ENCODE assay signal across 18 cellular contexts in the genomic region with DNA sequence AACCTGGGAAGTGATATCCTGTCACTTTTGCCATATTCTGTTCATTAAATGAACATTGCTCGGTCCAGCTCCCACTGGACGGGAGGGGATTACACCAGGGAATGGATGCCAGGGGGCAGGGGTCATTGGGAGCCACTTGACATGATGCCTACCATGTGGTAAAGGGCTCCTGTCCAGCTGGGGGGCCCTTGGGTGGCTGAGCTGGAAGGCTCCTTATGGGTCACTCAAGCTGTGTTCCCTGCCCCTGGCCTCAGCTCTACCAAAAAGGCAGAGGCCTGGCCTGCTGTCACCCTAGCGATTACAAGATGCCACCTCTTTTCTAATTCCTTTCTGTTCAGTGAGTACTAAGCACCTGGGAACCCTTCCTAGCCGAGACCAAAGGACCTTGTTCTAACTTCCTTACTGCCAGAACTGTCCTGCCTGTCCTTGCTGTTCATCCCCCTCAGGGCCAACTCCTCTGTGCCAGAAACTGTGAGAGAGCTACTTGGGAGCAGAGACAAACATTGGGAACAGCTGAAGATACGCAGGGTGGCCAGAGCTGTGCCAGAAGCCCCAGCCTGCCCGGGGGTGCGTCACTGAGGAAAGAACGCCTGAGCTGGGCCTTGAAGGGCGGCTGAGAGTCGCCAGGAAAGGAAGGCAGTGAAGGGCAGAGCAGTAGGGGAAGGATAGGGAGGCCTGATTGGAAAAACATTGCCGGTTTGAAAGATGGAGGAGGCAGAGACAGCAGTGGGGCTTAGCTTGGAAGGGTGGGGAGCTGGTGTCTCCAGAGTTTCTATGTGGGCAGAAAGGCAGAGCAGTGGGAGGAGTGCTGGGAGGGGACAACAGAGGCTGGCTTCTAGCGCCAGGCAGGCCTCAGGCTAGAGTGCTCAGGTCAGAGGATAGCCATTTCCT. TPM values are rescaled to one million over a fixed set of nuclear protein-coding genes. Genes with fewer than 3 reads are reported as not detected.
A peak's percentile ranks its signal among the peaks of the same experiment; 100 is the strongest.
DNase-seq lines count a peak whose midpoint lies in the region; ATAC-seq, FAIRE-seq and TF ChIP-seq lines count a peak whose summit lies in the region.
"Had no signal": no experiment of that assay in that cellular context is flagged by ENCODE, and none has a peak within 500 bp of the region (broad histone marks: within the 10 kb centered on the region; RNA-seq: fewer than 3 reads in every experiment).

No MANE protein-coding gene starts in this region.

- H4K20me1 ChIP-seq in astrocyte (ENCODE audit: insufficient read depth, low read length): no peaks in the 10 kb centered on the region

- no peak overlapping the region for H3K4me3 ChIP-seq in astrocyte (ENCODE audit: insufficient read depth, low read depth, low read length)
- no peak overlapping the region for H3K4me3 ChIP-seq in neuronal stem cell (ENCODE audit: low read length in 2 of 2)
- no peak overlapping the region for H3K4me3 ChIP-seq in aorta (ENCODE audit: low read length in 2 of 2)
- H3K4me3 ChIP-seq: cardiac muscle cell had no signal

- POLR2A ChIA-PET in RWPE1 (lab: Yijun Ruan, JAX; ENCODE audit: low non-redundant PET): no interaction called here

- H4K8ac ChIP-seq in neuronal stem cell (ENCODE audit: low read depth, low read length): no peak overlapping the region

- H2BK15ac ChIP-seq in neuronal stem cell (ENCODE audit: low read length): no peak overlapping the region

- DNase-seq in Right ventricle myocardium superior (no peak), cardiac septum (ENCODE audit: low spot score) (no peak), astrocyte (ENCODE audit: low read depth) (no peak), neuronal stem cell (ENCODE audit: low spot score) (no peak), aorta (peak in 1 of 2 donors; percentile 70), GM03348 (ENCODE audit: low spot score) (no peak), RWPE1 (ENCODE audit: low spot score) (no peak)
- DNase-seq: NCI-H2081 treated with DMSO at 0.1 percent for 48 hours, NCI-H524 treated with DMSO at 0.1 percent for 48 hours, SIG-M5 had no signal

- no peak overlapping the region for H3K9ac ChIP-seq in astrocyte (ENCODE audit: low read length)
- H3K9ac ChIP-seq in neuronal stem cell (ENCODE audit: low read depth, low read length, poor library complexity): no peak overlapping the region

- no peaks in the 10 kb centered on the region for H3K36me3 Mint-ChIP-seq in astrocyte (ENCODE audit: low read depth, unreplicated experiment)
- H3K36me3 Mint-ChIP-seq: activated naive CD8-positive, alpha-beta T cell treated with anti-CD3 and anti-CD28 coated beads, Interleukin-2, amount 10 ng/mL, durations not matched to agents 7 days and 5 days; CD4-positive, alpha-beta memory T cell; naive thymus-derived CD8-positive, alpha-beta T cell had no signal

- no peaks in the 10 kb centered on the region for H3K79me1 ChIP-seq in neuronal stem cell (ENCODE audit: low read depth, low read length)

- TF ChIP-seq CTCF in astrocyte (IDR thresholded peaks at IDR 0.05; ENCODE audit: insufficient read depth, low read depth, low read length) (no peak), RWPE1 (conservative IDR thresholded peaks at IDR 0.05; ENCODE audit: low read depth) (no peak)

- H3K27me3 ChIP-seq in astrocyte (ENCODE audit: insufficient read depth, low read length): no peaks in the 10 kb centered on the region
- peaks cover 0 to 7% (median 0%) of the 10 kb centered on the region in 3 experiments for H3K27me3 ChIP-seq in neuronal stem cell (ENCODE audit: control insufficient read depth in 3 of 3, insufficient read depth in 3 of 3, low read depth in 1 of 3, low read length in 3 of 3)
- H3K27me3 ChIP-seq in aorta (ENCODE audit: control insufficient read depth in 1 of 2, insufficient read depth in 2 of 2, low read length in 1 of 2): no peaks in the 10 kb centered on the region
- H3K27me3 ChIP-seq: cardiac muscle cell had no signal

- no peak overlapping the region for H3K4me2 ChIP-seq in astrocyte (ENCODE audit: low read length)
- no peak overlapping the region for H3K4me2 ChIP-seq in neuronal stem cell (ENCODE audit: insufficient read depth, low read length, poor library complexity, severe bottlenecking)

- H2BK12ac ChIP-seq in neuronal stem cell (ENCODE audit: low read length): no peak overlapping the region

- peaks cover 3% of the 10 kb centered on the region for H3K27me3 Mint-ChIP-seq in astrocyte (ENCODE audit: low read depth, unreplicated experiment)
- H3K27me3 Mint-ChIP-seq: activated naive CD8-positive, alpha-beta T cell treated with anti-CD3 and anti-CD28 coated beads, Interleukin-2, amount 10 ng/mL, durations not matched to agents 7 days and 5 days; CD4-positive, alpha-beta memory T cell; naive thymus-derived CD8-positive, alpha-beta T cell had no signal

- intact Hi-C loops in Right ventricle myocardium superior (cut with DNase I) (loop anchor here (2.0 to 10.0 kb wide), 2 partner anchors 65 to 353 kb away; no protein-coding TSS in a partner anchor), cardiac septum (cut with DNase I) (loop anchor here (2.0 to 10.0 kb wide), 3 partner anchors 65 to 513 kb away; no protein-coding TSS in a partner anchor), aorta (cut with DNase I) (loop anchor here (2.0 to 10.0 kb wide), 4 partner anchors 67 to 523 kb away; no protein-coding TSS in a partner anchor)

- no peak overlapping the region for H3K14ac ChIP-seq in neuronal stem cell (ENCODE audit: low read length)

- no peak overlapping the region for H3K18ac ChIP-seq in neuronal stem cell (ENCODE audit: low read length)

- no peak overlapping the region for H4K91ac ChIP-seq in neuronal stem cell (ENCODE audit: low read depth, low read length, poor library complexity)

- H3K4me1 ChIP-seq in astrocyte (ENCODE audit: insufficient read depth, low read length) (peaks cover 6% of the 10 kb centered on the region), neuronal stem cell (ENCODE audit: control insufficient read depth in 2 of 2, insufficient read depth in 1 of 2, low read depth in 1 of 2, low read length in 2 of 2) (no peaks in the 10 kb centered on the region), aorta (ENCODE audit: control insufficient read depth in 1 of 2, insufficient read depth in 2 of 2, low read length in 2 of 2) (no peaks in the 10 kb centered on the region)

- peak; percentile 8 for ATAC-seq in Right ventricle myocardium superior (ENCODE audit: poor library complexity)
- peak; percentile 21 for ATAC-seq in aorta (ENCODE audit: low FRiP score)
- no peak for ATAC-seq in HG03354 (IDR thresholded peaks at IDR 0.05; ENCODE audit: poor library complexity, severe bottlenecking, unreplicated experiment)

- H3K9me3 ChIP-seq in astrocyte (ENCODE audit: insufficient read depth, low read depth, low read length) (no peaks in the 10 kb centered on the region), neuronal stem cell (replicated peaks in 1 of 2; ENCODE audit: control insufficient read depth in 2 of 2, insufficient read depth in 1 of 2, low read depth in 1 of 2, low read length in 2 of 2) (no peaks in the 10 kb centered on the region), aorta (ENCODE audit: control insufficient read depth, low read length) (no peaks in the 10 kb centered on the region)

- WGBS in neuronal stem cell (ENCODE audit: extremely low coverage in 2 of 2, insufficient read length in 2 of 2, insufficient replicate concordance in 1 of 2), 2 donors: no CpG with 5 or more reads among the region's 12 CpGs
- WGBS in aorta, 2 donors: 91 to 92% methylated on average over 12 of the region's 12 CpGs

- H2BK120ac ChIP-seq in neuronal stem cell (ENCODE audit: low read depth, low read length): no peak overlapping the region

- peak overlapping the region; percentile 62 for H3K27ac Mint-ChIP-seq in astrocyte (ENCODE audit: unreplicated experiment)
- H3K27ac Mint-ChIP-seq: activated CD4-positive, alpha-beta memory T cell treated with anti-CD3 and anti-CD28 coated beads, Interleukin-2, amount 10 ng/mL, durations not matched to agents 7 days and 5 days; activated naive CD8-positive, alpha-beta T cell treated with anti-CD3 and anti-CD28 coated beads, Interleukin-2, amount 10 ng/mL, durations not matched to agents 7 days and 5 days; HFFc6 had no signal

- H3K9me3 Mint-ChIP-seq in astrocyte (ENCODE audit: unreplicated experiment): no peaks in the 10 kb centered on the region
- H3K9me3 Mint-ChIP-seq: activated CD4-positive, alpha-beta memory T cell treated with anti-CD3 and anti-CD28 coated beads, Interleukin-2, amount 10 ng/mL, durations not matched to agents 7 days and 5 days; activated naive CD8-positive, alpha-beta T cell treated with anti-CD3 and anti-CD28 coated beads, Interleukin-2, amount 10 ng/mL, durations not matched to agents 7 days and 5 days; CD4-positive, alpha-beta memory T cell; HFFc6; naive thymus-derived CD8-positive, alpha-beta T cell had no signal

- no peak for FAIRE-seq in astrocyte (lab: Jason Lieb, UNC)

- H2AK5ac ChIP-seq in neuronal stem cell (ENCODE audit: low read depth, low read length): no peak overlapping the region

- H3K36me3 ChIP-seq in astrocyte (ENCODE audit: insufficient read depth, low read length) (no peaks in the 10 kb centered on the region), neuronal stem cell (replicated peaks in 1 of 2; ENCODE audit: control insufficient read depth in 2 of 2, insufficient read depth in 2 of 2, low read length in 2 of 2) (no peaks in the 10 kb centered on the region), aorta (ENCODE audit: control insufficient read depth in 1 of 2, insufficient read depth in 2 of 2, low read length in 1 of 2) (no peaks in the 10 kb centered on the region)
- H3K36me3 ChIP-seq: cardiac muscle cell had no signal

- peak overlapping the region; percentile 31 for H3K23ac ChIP-seq in neuronal stem cell (ENCODE audit: low read depth, low read length, poor library complexity)

- peaks cover 2% of the 10 kb centered on the region for H3K4me1 Mint-ChIP-seq in astrocyte (ENCODE audit: low read depth, unreplicated experiment)

- no peaks in the 10 kb centered on the region for H3K79me2 ChIP-seq in astrocyte (ENCODE audit: insufficient read depth, low read length)

- no peak overlapping the region for H2BK5ac ChIP-seq in neuronal stem cell (ENCODE audit: low read length)

- H3K4ac ChIP-seq in neuronal stem cell (ENCODE audit: low read length): no peak overlapping the region

- no peak overlapping the region for H3K4me3 Mint-ChIP-seq in astrocyte (ENCODE audit: unreplicated experiment)
- H3K4me3 Mint-ChIP-seq: activated CD4-positive, alpha-beta memory T cell treated with anti-CD3 and anti-CD28 coated beads, Interleukin-2, amount 10 ng/mL, durations not matched to agents 7 days and 5 days; activated naive CD8-positive, alpha-beta T cell treated with anti-CD3 and anti-CD28 coated beads, Interleukin-2, amount 10 ng/mL, durations not matched to agents 7 days and 5 days; HFFc6; naive thymus-derived CD8-positive, alpha-beta T cell had no signal

- H3K27ac ChIP-seq in astrocyte (ENCODE audit: low read depth, low read length) (no peak overlapping the region), neuronal stem cell (replicated peaks; ENCODE audit: low read length) (no peak overlapping the region), aorta (ENCODE audit: low read depth in 1 of 2, low read length in 2 of 2) (no peak overlapping the region), RWPE1 (no peak overlapping the region)
- H3K27ac ChIP-seq: cardiac muscle cell, VCaP had no signal

- H2AFZ ChIP-seq in astrocyte (ENCODE audit: low read depth, low read length): no peak overlapping the region
- H2AFZ ChIP-seq in neuronal stem cell (ENCODE audit: low read length): peak overlapping the region; percentile 45

- CTCF ChIA-PET in RWPE1 (lab: Yijun Ruan, JAX): interaction anchor here (0.5 to 1.6 kb wide), 15 partner anchors 10 to 443 kb away, joined by 3 to 13 read pairs (median 4); no protein-coding TSS in a partner anchor

RNA-seq across cellular contexts. Expression of a gene that starts 12.7 kb away (rescaled TPM):
- total RNA-seq in Right ventricle myocardium superior (14.7 TPM), cardiac septum (13.9 TPM), astrocyte (14.5 and 15.3 TPM in 2 replicates), aorta (10 to 100 TPM; 27.0 to 47.0 TPM)
- 7.3 TPM for polyA plus RNA-seq in neuronal stem cell (2013, experiment 1 of 2)
- polyA plus RNA-seq in neuronal stem cell (2013, experiment 2 of 2): 7.4 TPM
- 10 to 100 TPM in 1 of 2 donors, 1 to 10 TPM in 1; 7.9 to 13.3 TPM for polyA plus RNA-seq in aorta

RNA-seq across cellular contexts. Expression of a gene that starts 33.7 kb away (rescaled TPM):
- total RNA-seq in Right ventricle myocardium superior (20.7 TPM), cardiac septum (10.3 TPM), astrocyte (0.73 and 1.6 TPM in 2 replicates), aorta (1 to 10 TPM; 2.3 to 4.4 TPM)
- 1.9 TPM for polyA plus RNA-seq in neuronal stem cell (2013, experiment 1 of 2)
- polyA plus RNA-seq in neuronal stem cell (2013, experiment 2 of 2): 2.0 TPM
- polyA plus RNA-seq in aorta: under 1 TPM; 0.41 to 0.63 TPM
